In genomic region chr17:2094891-2095535, GRCh38 we compare ENCODE assay signal across 8 cellular contexts. TPM values are rescaled to one million over a fixed set of nuclear protein-coding genes. Genes with fewer than 3 reads are reported as not detected.
DNase-seq lines count a peak whose midpoint lies in the region; ATAC-seq and TF ChIP-seq lines count a peak whose summit lies in the region.

No MANE protein-coding gene starts in this region.

- no peak for ATAC-seq in HG03097 (IDR thresholded peaks at IDR 0.05; ENCODE audit: low FRiP score, unreplicated experiment)

- TF ChIP-seq CTCF in epithelial cell of esophagus (IDR thresholded peaks at IDR 0.05; ENCODE audit: insufficient read depth, low read depth, low read length, missing control alignments) = peak; percentile 83

- DNase-seq in DMS79 (lab: John Stamatoyannopoulos, UW) (peak; percentile 55), NCI-H2029 (lab: John Stamatoyannopoulos, UW) (peak; percentile 82), epithelial cell of esophagus (ENCODE audit: low read depth) (peak; percentile 69), mucosa of gallbladder (ENCODE audit: low spot score) (peak; percentile 69), NCI-H82 (lab: John Stamatoyannopoulos, UW) (no peak), HK-2 (ENCODE audit: unreplicated experiment) (no peak), NCI-H1417 treated with DMSO at 0.1 percent for 48 hours (lab: John Stamatoyannopoulos, UW) (no peak)

- H3K4me3 ChIP-seq in epithelial cell of esophagus (ENCODE audit: low read length) = no peak overlapping the region

RNA-seq across cellular contexts. Expression of gene HIC1, which starts 40.1 kb away (rescaled TPM):
- 20.8 TPM for total RNA-seq in mucosa of gallbladder

RNA-seq across cellular contexts. Expression of gene OVCA2, which starts 53.2 kb away (rescaled TPM):
- 31.8 TPM for total RNA-seq in mucosa of gallbladder

Comparison
In these comparisons a context has a peak if more than half of its experiments do, and no peak if none do; other contexts are left out.
1. DNase-seq: peak in DMS79 (single experiment), NCI-H2029 (single experiment), epithelial cell of esophagus (single experiment) and mucosa of gallbladder (single experiment); none in NCI-H82 (single experiment), HK-2 (single experiment) and NCI-H1417 treated with DMSO at 0.1 percent for 48 hours (single experiment).